23 cellular contexts compared by ENCODE assay signal in the genomic region with DNA sequence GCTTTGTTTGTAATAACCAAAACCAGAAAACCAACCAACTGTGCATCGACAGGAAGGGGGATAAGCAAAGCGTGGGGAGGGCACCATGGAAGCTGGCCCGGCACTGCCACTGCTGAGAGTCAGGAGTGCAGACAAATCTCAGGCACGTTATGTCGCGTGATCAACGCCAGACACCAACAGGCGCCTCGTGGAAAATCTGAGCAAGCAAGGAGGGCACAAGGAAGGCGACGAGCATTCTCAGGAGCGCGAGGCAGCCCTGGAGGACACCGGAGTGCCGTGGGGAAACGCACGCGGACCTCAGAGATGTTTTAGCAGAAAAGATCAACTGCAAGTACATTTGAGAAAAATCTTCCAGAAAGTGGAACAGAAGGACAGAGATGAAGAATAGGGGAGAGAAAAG. TPM values are rescaled to one million over a fixed set of nuclear protein-coding genes. Genes with fewer than 3 reads are reported as not detected.
"Had no signal": no experiment of that assay in that cellular context is flagged by ENCODE, and none has a peak within 500 bp of the region (broad histone marks: within the 10 kb centered on the region; RNA-seq: fewer than 3 reads in every experiment).

No MANE protein-coding gene starts in this region.

- ATAC-seq: HepG2 had no signal

- H3K4me3 ChIP-seq: MG63 had no signal

- DNase-seq: IMR-90, Karpas-422, KG1, MG63, NCI-H1092, NCI-H1105 treated with DMSO at 0.1 percent for 48 hours, NCI-H1417 treated with DMSO at 0.1 percent for 48 hours, NCI-H146, NCI-H187, NCI-H2029, NCI-H2081 treated with DMSO at 0.1 percent for 48 hours, NCI-H2171, NCI-H226, NCI-H446, NCI-H510A, NCI-H524 treated with DMSO at 0.1 percent for 48 hours, NCI-H69, NCI-H774, RPMI8226, SHP77 had no signal

- H3K27me3 ChIP-seq: MG63 had no signal

- H3K36me3 ChIP-seq: MG63 had no signal

RNA-seq across cellular contexts. Expression of a gene that starts 33.1 kb away (rescaled TPM):
- total RNA-seq: HT1080, IMR-90, SK-MEL-5 had no signal

RNA-seq across cellular contexts. Expression of a gene that starts 51.1 kb away (rescaled TPM):
- total RNA-seq: HT1080, IMR-90 had no signal
